9 cellular contexts compared by ENCODE assay signal in the genomic region with DNA sequence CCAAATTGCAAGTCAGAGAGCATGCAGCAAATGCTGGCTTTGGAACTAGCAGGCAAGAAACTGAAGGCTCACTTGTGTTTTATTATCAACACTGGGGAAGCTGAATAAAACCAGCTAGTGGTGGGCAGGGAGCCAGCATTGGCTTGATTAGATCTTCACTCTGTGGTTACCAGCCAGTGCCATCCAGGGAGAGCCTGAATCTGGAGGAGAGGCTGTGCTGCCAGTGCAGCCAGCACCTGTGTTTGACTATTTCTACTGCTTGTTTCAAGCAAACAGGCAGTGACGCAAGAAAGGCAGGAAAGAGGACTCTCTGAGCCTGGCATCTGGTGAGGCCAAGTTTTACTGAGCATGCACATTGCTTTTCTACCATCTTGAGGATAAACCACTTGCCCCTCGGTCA.
A peak's percentile ranks its signal among the peaks of the same experiment; 100 is the strongest.
DNase-seq lines count a peak whose midpoint lies in the region; ATAC-seq and TF ChIP-seq lines count a peak whose summit lies in the region.
"Had no signal": no experiment of that assay in that cellular context is flagged by ENCODE, and none has a peak within 500 bp of the region (broad histone marks: within the 10 kb centered on the region; RNA-seq: fewer than 3 reads in every experiment).

No MANE protein-coding gene starts in this region.

- no peak overlapping the region for H3K27ac Mint-ChIP-seq in T-helper 17 cell
- no peak overlapping the region for H3K27ac Mint-ChIP-seq in T-helper 2 cell treated with Interferon-gamma antibody and Interleukin-4, amounts not matched to agents 5 μg/mL and 100 μg/mL, for 36 hours
- H3K27ac Mint-ChIP-seq in activated T-helper 17 cell treated with anti-CD3 and anti-CD28 coated beads, Interleukin-2, amount 50 U/mL, for 72 hours = no peak overlapping the region
- H3K27ac Mint-ChIP-seq in osteocyte (ENCODE audit: unreplicated experiment) = no peak overlapping the region

- TF ChIP-seq CTCF in C4-2B (conservative IDR thresholded peaks at IDR 0.05) = no peak
- TF ChIP-seq CTCF in osteocyte (IDR thresholded peaks at IDR 0.05) = no peak

- H3K9me3 ChIP-seq in T-helper 17 cell (ENCODE audit: control insufficient read depth, low read length, poor library complexity, severe bottlenecking) = no peaks in the 10 kb centered on the region

- DNase-seq in LHCN-M2 (ENCODE audit: low read depth) (peak; percentile 85), T-helper 17 cell (peak in 1 of 3 donors; percentile 4), inferior parietal cortex (ENCODE audit: extremely low spot score) (peak; percentile 42), osteocyte (ENCODE audit: extremely low spot score, unreplicated experiment) (no peak)
- DNase-seq in T-helper 2 cell treated with Interferon-gamma antibody and Interleukin-4, amounts not matched to agents 5 μg/mL and 100 μg/mL, for 36 hours (ENCODE audit: low spot score) = no peak
- DNase-seq: activated T-cell treated with anti-CD3 and anti-CD28 coated beads, Interleukin-2, amount 50 U/mL, for 1 hour had no signal

- no peaks in the 10 kb centered on the region for H3K9me3 Mint-ChIP-seq in T-helper 2 cell treated with Interferon-gamma antibody and Interleukin-4, amounts not matched to agents 5 μg/mL and 100 μg/mL, for 36 hours
- no peaks in the 10 kb centered on the region for H3K9me3 Mint-ChIP-seq in activated T-helper 17 cell treated with anti-CD3 and anti-CD28 coated beads, Interleukin-2, amount 50 U/mL, for 72 hours
- no peaks in the 10 kb centered on the region for H3K9me3 Mint-ChIP-seq in osteocyte (ENCODE audit: unreplicated experiment)

- H3K4me3 Mint-ChIP-seq in T-helper 17 cell = no peak overlapping the region
- no peak overlapping the region for H3K4me3 Mint-ChIP-seq in T-helper 2 cell treated with Interferon-gamma antibody and Interleukin-4, amounts not matched to agents 5 μg/mL and 100 μg/mL, for 36 hours
- H3K4me3 Mint-ChIP-seq in activated T-helper 17 cell treated with anti-CD3 and anti-CD28 coated beads, Interleukin-2, amount 50 U/mL, for 72 hours = no peak overlapping the region
- H3K4me3 Mint-ChIP-seq in osteocyte (ENCODE audit: unreplicated experiment) = no peak overlapping the region

- H3K27me3 Mint-ChIP-seq in T-helper 17 cell = peaks cover 19% of the 10 kb centered on the region
- H3K27me3 Mint-ChIP-seq in T-helper 2 cell treated with Interferon-gamma antibody and Interleukin-4, amounts not matched to agents 5 μg/mL and 100 μg/mL, for 36 hours (ENCODE audit: low read depth) = peaks cover 10% of the 10 kb centered on the region
- H3K27me3 Mint-ChIP-seq in activated T-helper 17 cell treated with anti-CD3 and anti-CD28 coated beads, Interleukin-2, amount 50 U/mL, for 72 hours = peaks cover 1% of the 10 kb centered on the region
- no peaks in the 10 kb centered on the region for H3K27me3 Mint-ChIP-seq in osteocyte (ENCODE audit: unreplicated experiment)

- peak overlapping the region; percentile 53 for H3K27ac ChIP-seq in C4-2B

- H3K4me1 Mint-ChIP-seq in T-helper 17 cell (peaks cover 7% of the 10 kb centered on the region), osteocyte (ENCODE audit: unreplicated experiment) (peaks cover 58% of the 10 kb centered on the region)
- peaks cover 8% of the 10 kb centered on the region for H3K4me1 Mint-ChIP-seq in T-helper 2 cell treated with Interferon-gamma antibody and Interleukin-4, amounts not matched to agents 5 μg/mL and 100 μg/mL, for 36 hours (ENCODE audit: low read depth)
- H3K4me1 Mint-ChIP-seq in activated T-helper 17 cell treated with anti-CD3 and anti-CD28 coated beads, Interleukin-2, amount 50 U/mL, for 72 hours = peaks cover 9% of the 10 kb centered on the region

- H3K36me3 Mint-ChIP-seq in T-helper 17 cell (ENCODE audit: low read depth) (no peaks in the 10 kb centered on the region), osteocyte (ENCODE audit: unreplicated experiment) (no peaks in the 10 kb centered on the region)
- no peaks in the 10 kb centered on the region for H3K36me3 Mint-ChIP-seq in T-helper 2 cell treated with Interferon-gamma antibody and Interleukin-4, amounts not matched to agents 5 μg/mL and 100 μg/mL, for 36 hours (ENCODE audit: low read depth)
- H3K36me3 Mint-ChIP-seq in activated T-helper 17 cell treated with anti-CD3 and anti-CD28 coated beads, Interleukin-2, amount 50 U/mL, for 72 hours (ENCODE audit: low read depth) = no peaks in the 10 kb centered on the region

- ATAC-seq in T-helper 17 cell (peak; percentile 52), HG03175 (IDR thresholded peaks at IDR 0.05; ENCODE audit: unreplicated experiment) (no peak)
- ATAC-seq in activated T-helper 17 cell treated with anti-CD3 and anti-CD28 coated beads, Interleukin-2, amount 50 U/mL, for 72 hours (replicated peaks) = no peak

Comparison
In these comparisons a context has a peak if more than half of its experiments do, and no peak if none do; other contexts are left out.
1. DNase-seq: peak in LHCN-M2 (single experiment) and inferior parietal cortex (single experiment); none in T-helper 2 cell treated with Interferon-gamma antibody and Interleukin-4, amounts not matched to agents 5 μg/mL and 100 μg/mL, for 36 hours (single experiment) and osteocyte (single experiment).